In genomic region chr14:91829511-91829910, GRCh38 we compare ENCODE assay signal across 18 cellular contexts. TPM values are rescaled to one million over a fixed set of nuclear protein-coding genes. Genes with fewer than 3 reads are reported as not detected.
DNase-seq lines count a peak whose midpoint lies in the region; ATAC-seq and TF ChIP-seq lines count a peak whose summit lies in the region.
"Had no signal": no experiment of that assay in that cellular context is flagged by ENCODE, and none has a peak within 500 bp of the region (broad histone marks: within the 10 kb centered on the region; RNA-seq: fewer than 3 reads in every experiment).

No MANE protein-coding gene starts in this region.

- ATAC-seq in central memory CD8-positive, alpha-beta T cell (replicated peaks; ENCODE audit: extremely low read depth, poor library complexity, severe bottlenecking): no peak
- ATAC-seq: A549; stimulated activated memory B cell treated with anti-CD40 and anti-IgM and Interleukin-4, amounts not matched to agents 10 μg/mL and 1 μg/mL and 100 μg/mL, for 72 hours had no signal

- no peaks in the 10 kb centered on the region for H3K27me3 ChIP-seq in parathyroid adenoma (ENCODE audit: control insufficient read depth, insufficient read depth, low read length)
- H3K27me3 ChIP-seq: BLaER1 treated with 17β-estradiol and CSF1 and Interleukin-3, amounts not matched to agents 10 nM and 100 nM had no signal

- peak overlapping the region; percentile 67 for H3K27ac Mint-ChIP-seq in central memory CD8-positive, alpha-beta T cell (ENCODE audit: low read depth)
- H3K27ac Mint-ChIP-seq: stimulated activated memory B cell treated with anti-CD40 and anti-IgM and Interleukin-4, amounts not matched to agents 10 μg/mL and 1 μg/mL and 100 μg/mL, for 72 hours had no signal

- peak overlapping the region; percentile 46 for H3K4me2 ChIP-seq in parathyroid adenoma (ENCODE audit: low read length)
- H3K4me2 ChIP-seq: A549; BLaER1 treated with 17β-estradiol and CSF1 and Interleukin-3, amounts not matched to agents 10 nM and 100 nM had no signal

- H3K9me3 ChIP-seq in parathyroid adenoma (ENCODE audit: control insufficient read depth, low read length): no peaks in the 10 kb centered on the region
- H3K9me3 ChIP-seq: A549 had no signal

- no peaks in the 10 kb centered on the region for H3K27me3 Mint-ChIP-seq in central memory CD8-positive, alpha-beta T cell
- H3K27me3 Mint-ChIP-seq: stimulated activated memory B cell treated with anti-CD40 and anti-IgM and Interleukin-4, amounts not matched to agents 10 μg/mL and 1 μg/mL and 100 μg/mL, for 72 hours had no signal

- peak overlapping the region; percentile 77 for H3K27ac ChIP-seq in parathyroid adenoma
- H3K27ac ChIP-seq: A549; BLaER1 treated with 17β-estradiol and CSF1 and Interleukin-3, amounts not matched to agents 10 nM and 100 nM had no signal

- H3K79me2 ChIP-seq in parathyroid adenoma: peaks cover 38% of the 10 kb centered on the region

- no peaks in the 10 kb centered on the region for H3K36me3 ChIP-seq in parathyroid adenoma (ENCODE audit: control insufficient read depth, insufficient read depth, low read length)
- H3K36me3 ChIP-seq: BLaER1 treated with 17β-estradiol and CSF1 and Interleukin-3, amounts not matched to agents 10 nM and 100 nM had no signal

- TF ChIP-seq CTCF in LNCaP clone FGC (IDR thresholded peaks at IDR 0.05; ENCODE audit: control insufficient read depth, extremely low read depth, insufficient read depth) (no peak), parathyroid adenoma (IDR thresholded peaks at IDR 0.05) (no peak), lower leg skin (IDR thresholded peaks at IDR 0.05) (no peak)

- 36 to 51% methylated on average over 2 of the region's 2 CpGs for WGBS in lower leg skin, 2 donors

- intact Hi-C loops in lower leg skin (cut with DNase I; ENCODE audit: low total_unique reads): no loop called here

- H3K4me3 ChIP-seq in LNCaP clone FGC (ENCODE audit: low read depth, low read length) (peak overlapping the region; percentile 45), parathyroid adenoma (ENCODE audit: low read depth, low read length) (peak overlapping the region; percentile 7), lower leg skin (ENCODE audit: low read depth, poor library complexity, severe bottlenecking) (no peak overlapping the region)
- H3K4me3 ChIP-seq: A549; BLaER1 treated with 17β-estradiol and CSF1 and Interleukin-3, amounts not matched to agents 10 nM and 100 nM had no signal

- peak; percentile 54 for DNase-seq in SIG-M5 treated with dmso at 0.1 percent for 504 hours (lab: John Stamatoyannopoulos, UW; ENCODE audit: unreplicated experiment)
- DNase-seq in SIG-M5 (lab: John Stamatoyannopoulos, UW): no peak
- DNase-seq in LNCaP clone FGC (ENCODE audit: low read depth): peak; percentile 94
- no peak for DNase-seq in central memory CD8-positive, alpha-beta T cell (ENCODE audit: low spot score in 2 of 2)
- DNase-seq in SHP77 treated with DMSO at 0.1 percent for 48 hours (lab: John Stamatoyannopoulos, UW): no peak
- DNase-seq in lower leg skin (ENCODE audit: low spot score in 2 of 2): no peak
- DNase-seq in AG08395 (ENCODE audit: low spot score): no peak
- DNase-seq: activated CD4-positive, alpha-beta T cell treated with anti-CD3 and anti-CD28 coated beads, Interleukin-2, amount 50 U/mL, for 48 hours; amniotic stem cell; DND-41; effector CD8-positive, alpha-beta T cell; head of caudate nucleus; Karpas-422; NCI-H82 had no signal

- H3K4me1 ChIP-seq in parathyroid adenoma: peaks cover 14% of the 10 kb centered on the region
- H3K4me1 ChIP-seq: A549; BLaER1 treated with 17β-estradiol and CSF1 and Interleukin-3, amounts not matched to agents 10 nM and 100 nM had no signal

- TF ChIP-seq POLR2A in lower leg skin (IDR thresholded peaks at IDR 0.05): no peak

- no peak overlapping the region for H3K9ac ChIP-seq in parathyroid adenoma
- H3K9ac ChIP-seq: BLaER1 treated with 17β-estradiol and CSF1 and Interleukin-3, amounts not matched to agents 10 nM and 100 nM had no signal

- no peak overlapping the region for H3K4me3 Mint-ChIP-seq in central memory CD8-positive, alpha-beta T cell
- H3K4me3 Mint-ChIP-seq: stimulated activated memory B cell treated with anti-CD40 and anti-IgM and Interleukin-4, amounts not matched to agents 10 μg/mL and 1 μg/mL and 100 μg/mL, for 72 hours had no signal

- no peaks in the 10 kb centered on the region for H3K9me3 Mint-ChIP-seq in central memory CD8-positive, alpha-beta T cell

- peaks cover 30% of the 10 kb centered on the region for H3K36me3 Mint-ChIP-seq in central memory CD8-positive, alpha-beta T cell (ENCODE audit: insufficient read depth)
- H3K36me3 Mint-ChIP-seq: stimulated activated memory B cell treated with anti-CD40 and anti-IgM and Interleukin-4, amounts not matched to agents 10 μg/mL and 1 μg/mL and 100 μg/mL, for 72 hours had no signal

- H2AFZ ChIP-seq in parathyroid adenoma: no peak overlapping the region

- peaks cover 71% of the 10 kb centered on the region for H3K4me1 Mint-ChIP-seq in central memory CD8-positive, alpha-beta T cell

RNA-seq across cellular contexts. Expression of gene TC2N, which starts 37.8 kb away (rescaled TPM):
- 10 to 100 TPM; 31.6 to 40.9 (median 35.9) TPM for total RNA-seq in lower leg skin

Comparison
In these comparisons a context has a peak if more than half of its experiments do, and no peak if none do; other contexts are left out.
1. DNase-seq: peak in SIG-M5 treated with dmso at 0.1 percent for 504 hours (single experiment) and LNCaP clone FGC (single experiment); none in SIG-M5 (single experiment), central memory CD8-positive, alpha-beta T cell (0 of 2), SHP77 treated with DMSO at 0.1 percent for 48 hours (single experiment), lower leg skin (0 of 2) and AG08395 (single experiment).